Comparison of ENCODE assay signal across 18 cellular contexts in the genomic region with DNA sequence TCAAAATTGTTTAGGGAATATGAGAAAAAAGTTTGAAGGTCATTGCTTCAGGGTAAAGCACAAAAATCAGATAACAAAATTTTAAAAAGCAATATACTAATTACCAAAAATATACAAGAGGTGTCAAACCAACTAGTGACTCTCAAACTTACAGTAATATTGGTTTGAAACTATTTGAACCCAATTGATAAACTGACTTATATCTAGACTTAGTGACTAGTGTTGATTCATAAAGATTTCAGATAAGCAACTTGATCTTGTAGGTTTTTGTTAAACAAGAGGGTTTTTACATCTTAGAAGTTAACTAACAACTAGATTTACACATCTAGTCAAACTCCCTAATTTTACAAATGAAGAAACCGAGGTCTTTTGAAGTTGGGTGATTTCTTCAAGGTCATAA. TPM values are rescaled to one million over a fixed set of nuclear protein-coding genes. Genes with fewer than 3 reads are reported as not detected.
A peak's percentile ranks its signal among the peaks of the same experiment; 100 is the strongest.
DNase-seq lines count a peak whose midpoint lies in the region; ATAC-seq, FAIRE-seq and TF ChIP-seq lines count a peak whose summit lies in the region.
"Had no signal": no experiment of that assay in that cellular context is flagged by ENCODE, and none has a peak within 500 bp of the region (broad histone marks: within the 10 kb centered on the region; RNA-seq: fewer than 3 reads in every experiment).

No MANE protein-coding gene starts in this region.

- 16 to 36% methylated on average over 1 of the region's 1 CpG for WGBS in pancreas, 2 donors

- no peak overlapping the region for H3K4me3 ChIP-seq in pancreas

- peaks cover 32% of the 10 kb centered on the region for H3K4me1 Mint-ChIP-seq in T-helper 1 cell treated with Interleukin-12 subunit alpha and Interleukin-12 subunit beta and Interleukin-4 antibody, amounts not matched to agents 30 μg/mL and 1 μg/mL, for 36 hours (ENCODE audit: low read depth)
- peaks cover 64% of the 10 kb centered on the region for H3K4me1 Mint-ChIP-seq in activated T-cell treated with anti-CD3 and anti-CD28 coated beads, Interleukin-2, amount 50 U/mL, for 4 hours (ENCODE audit: low read depth)
- peaks cover 50% of the 10 kb centered on the region for H3K4me1 Mint-ChIP-seq in activated T-helper 1 cell treated with anti-CD3 and anti-CD28 coated beads, Interleukin-12 subunit alpha, Interleukin-12 subunit beta, Interleukin-2, Interleukin-4 antibody, amounts not matched to agents 30 ng/mL and 10 ng/mL and 1 ng/mL, durations not matched to agents 14 hours and 24 hours and 36 hours (ENCODE audit: low read depth)

- H3K9me3 Mint-ChIP-seq in T-helper 1 cell treated with Interleukin-12 subunit alpha and Interleukin-12 subunit beta and Interleukin-4 antibody, amounts not matched to agents 30 μg/mL and 1 μg/mL, for 36 hours: no peaks in the 10 kb centered on the region
- no peaks in the 10 kb centered on the region for H3K9me3 Mint-ChIP-seq in activated T-cell treated with anti-CD3 and anti-CD28 coated beads, Interleukin-2, amount 50 U/mL, for 4 hours
- no peaks in the 10 kb centered on the region for H3K9me3 Mint-ChIP-seq in activated T-helper 1 cell treated with anti-CD3 and anti-CD28 coated beads, Interleukin-12 subunit alpha, Interleukin-12 subunit beta, Interleukin-2, Interleukin-4 antibody, amounts not matched to agents 30 ng/mL and 10 ng/mL and 1 ng/mL, durations not matched to agents 14 hours and 24 hours and 36 hours
- H3K9me3 Mint-ChIP-seq: CD14-positive monocyte; CD8-positive, alpha-beta memory T cell; HFFc6 had no signal

- peak overlapping the region; percentile 67 for H3K27ac Mint-ChIP-seq in T-helper 1 cell treated with Interleukin-12 subunit alpha and Interleukin-12 subunit beta and Interleukin-4 antibody, amounts not matched to agents 30 μg/mL and 1 μg/mL, for 36 hours
- H3K27ac Mint-ChIP-seq in activated T-helper 1 cell treated with anti-CD3 and anti-CD28 coated beads, Interleukin-12 subunit alpha, Interleukin-12 subunit beta, Interleukin-2, Interleukin-4 antibody, amounts not matched to agents 30 ng/mL and 10 ng/mL and 1 ng/mL, durations not matched to agents 14 hours and 24 hours and 36 hours: no peak overlapping the region
- H3K27ac Mint-ChIP-seq: CD14-positive monocyte; CD8-positive, alpha-beta memory T cell; HFFc6 had no signal

- no peak for TF ChIP-seq CTCF in pancreas (IDR thresholded peaks at IDR 0.05)

- H3K9me3 ChIP-seq in pancreas: no peaks in the 10 kb centered on the region
- H3K9me3 ChIP-seq: Caco-2 had no signal

- peak; percentile 48 to 66 for ATAC-seq in activated T-cell treated with anti-CD3 and anti-CD28 coated beads, Interleukin-2, amount 50 U/mL, for 4 hours
- ATAC-seq in pancreas (no peak), GM21529 (IDR thresholded peaks at IDR 0.05; ENCODE audit: unreplicated experiment) (no peak)

- no peak for DNase-seq in T-helper 1 cell
- no peak for DNase-seq in activated T-cell treated with anti-CD3 and anti-CD28 coated beads, Interleukin-2, amount 50 U/mL, for 4 hours
- DNase-seq in activated T-cell treated with anti-CD3 and anti-CD28 coated beads, Interleukin-2, amount 50 U/mL, for 1 hour: no peak
- DNase-seq in activated T-helper 1 cell treated with anti-CD3 and anti-CD28 coated beads, Interleukin-12 subunit alpha, Interleukin-12 subunit beta, Interleukin-2, Interleukin-4 antibody, amounts not matched to agents 30 ng/mL and 10 ng/mL and 1 ng/mL, durations not matched to agents 14 hours and 24 hours and 36 hours (ENCODE audit: low spot score): no peak
- DNase-seq in pancreas: no peak
- no peak for DNase-seq in NCI-H510A (lab: John Stamatoyannopoulos, UW)
- DNase-seq: Caco-2; CD8-positive, alpha-beta memory T cell; DND-41; GDM1; HCEC 1CT; HFFc6 had no signal

- H3K36me3 Mint-ChIP-seq in T-helper 1 cell treated with Interleukin-12 subunit alpha and Interleukin-12 subunit beta and Interleukin-4 antibody, amounts not matched to agents 30 μg/mL and 1 μg/mL, for 36 hours (ENCODE audit: low read depth): peaks cover 21% of the 10 kb centered on the region
- peaks cover 6% of the 10 kb centered on the region for H3K36me3 Mint-ChIP-seq in activated T-cell treated with anti-CD3 and anti-CD28 coated beads, Interleukin-2, amount 50 U/mL, for 4 hours (ENCODE audit: insufficient read depth)
- peaks cover 11% of the 10 kb centered on the region for H3K36me3 Mint-ChIP-seq in activated T-helper 1 cell treated with anti-CD3 and anti-CD28 coated beads, Interleukin-12 subunit alpha, Interleukin-12 subunit beta, Interleukin-2, Interleukin-4 antibody, amounts not matched to agents 30 ng/mL and 10 ng/mL and 1 ng/mL, durations not matched to agents 14 hours and 24 hours and 36 hours (ENCODE audit: low read depth)

- no peak overlapping the region for H3K4me3 Mint-ChIP-seq in T-helper 1 cell treated with Interleukin-12 subunit alpha and Interleukin-12 subunit beta and Interleukin-4 antibody, amounts not matched to agents 30 μg/mL and 1 μg/mL, for 36 hours
- H3K4me3 Mint-ChIP-seq in activated T-cell treated with anti-CD3 and anti-CD28 coated beads, Interleukin-2, amount 50 U/mL, for 4 hours: no peak overlapping the region
- peak overlapping the region; percentile 49 for H3K4me3 Mint-ChIP-seq in activated T-helper 1 cell treated with anti-CD3 and anti-CD28 coated beads, Interleukin-12 subunit alpha, Interleukin-12 subunit beta, Interleukin-2, Interleukin-4 antibody, amounts not matched to agents 30 ng/mL and 10 ng/mL and 1 ng/mL, durations not matched to agents 14 hours and 24 hours and 36 hours
- H3K4me3 Mint-ChIP-seq: CD14-positive monocyte; CD8-positive, alpha-beta memory T cell; HFFc6 had no signal

- H3K27me3 ChIP-seq in pancreas: no peaks in the 10 kb centered on the region

- intact Hi-C loops in activated T-helper 1 cell treated with anti-CD3 and anti-CD28 coated beads, Interleukin-12 subunit alpha, Interleukin-12 subunit beta, Interleukin-2, Interleukin-4 antibody, amounts not matched to agents 30 ng/mL and 10 ng/mL and 1 ng/mL, durations not matched to agents 14 hours and 24 hours and 36 hours (cut with micrococcal nuclease): loop anchor here (1.0 kb wide), 1 partner anchor 8 kb away; the partner anchor contains the start of gene TAB3
- intact Hi-C loops in pancreas (cut with DNase I): no loop called here

- FAIRE-seq in pancreas (lab: Jason Lieb, UNC): peak; percentile 53
- FAIRE-seq: GM12892, HTR-8/SVneo had no signal

- H3K4me1 ChIP-seq in pancreas: no peaks in the 10 kb centered on the region
- H3K4me1 ChIP-seq: Caco-2 had no signal

- H3K36me3 ChIP-seq in pancreas: no peaks in the 10 kb centered on the region

- H3K27me3 Mint-ChIP-seq in T-helper 1 cell treated with Interleukin-12 subunit alpha and Interleukin-12 subunit beta and Interleukin-4 antibody, amounts not matched to agents 30 μg/mL and 1 μg/mL, for 36 hours (ENCODE audit: low read depth): no peaks in the 10 kb centered on the region
- H3K27me3 Mint-ChIP-seq in activated T-cell treated with anti-CD3 and anti-CD28 coated beads, Interleukin-2, amount 50 U/mL, for 4 hours (ENCODE audit: low read depth): no peaks in the 10 kb centered on the region
- no peaks in the 10 kb centered on the region for H3K27me3 Mint-ChIP-seq in activated T-helper 1 cell treated with anti-CD3 and anti-CD28 coated beads, Interleukin-12 subunit alpha, Interleukin-12 subunit beta, Interleukin-2, Interleukin-4 antibody, amounts not matched to agents 30 ng/mL and 10 ng/mL and 1 ng/mL, durations not matched to agents 14 hours and 24 hours and 36 hours (ENCODE audit: insufficient read depth)
- H3K27me3 Mint-ChIP-seq: CD8-positive, alpha-beta memory T cell had no signal

- no peak overlapping the region for H3K27ac ChIP-seq in pancreas
- H3K27ac ChIP-seq: 22Rv1 had no signal

RNA-seq across cellular contexts. Expression of gene TAB3, which starts 7.7 kb away (rescaled TPM):
- total RNA-seq in activated T-cell treated with anti-CD3 and anti-CD28 coated beads, Interleukin-2, amount 50 U/mL, for 4 hours: 10 to 100 TPM; 18.1 to 22.0 (median 19.3) TPM
- 23.7 and 24.4 TPM in 2 replicates for total RNA-seq in activated T-helper 1 cell treated with anti-CD3 and anti-CD28 coated beads, Interleukin-12 subunit alpha, Interleukin-12 subunit beta, Interleukin-2, Interleukin-4 antibody, amounts not matched to agents 30 ng/mL and 10 ng/mL and 1 ng/mL, durations not matched to agents 14 hours and 24 hours and 36 hours
- 10 to 100 TPM; 10.3 to 17.3 (median 13.7) TPM for total RNA-seq in pancreas
- 10 to 100 TPM; 10.2 to 14.9 TPM for polyA plus RNA-seq in pancreas

Comparison
In these comparisons a context has a peak if more than half of its experiments do, and no peak if none do; other contexts are left out.
1. ATAC-seq: peak in activated T-cell treated with anti-CD3 and anti-CD28 coated beads, Interleukin-2, amount 50 U/mL, for 4 hours (2 of 2); none in pancreas (0 of 4) and GM21529 (single experiment).